Comparison of ENCODE assay signal across 11 cellular contexts in the genomic region with DNA sequence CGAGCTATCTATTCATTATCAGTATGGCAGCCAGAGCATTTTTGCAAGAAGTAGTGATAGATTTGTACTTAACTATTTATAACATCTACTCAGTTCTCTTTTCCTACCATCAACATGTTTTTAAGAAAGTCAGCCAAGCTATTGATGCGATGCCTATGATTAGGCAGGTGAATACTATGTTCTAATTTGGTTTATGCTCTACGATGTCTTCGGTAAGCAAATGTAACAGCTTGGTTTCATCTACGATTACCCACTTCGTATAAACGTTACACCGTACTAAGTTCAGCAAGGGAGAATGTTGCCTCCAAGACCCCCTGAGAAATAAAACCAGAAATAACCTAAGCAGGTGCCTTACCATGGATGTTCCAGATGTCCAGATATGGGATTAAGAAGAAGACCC. TPM values are rescaled to one million over a fixed set of nuclear protein-coding genes. Genes with fewer than 3 reads are reported as not detected.
A peak's percentile ranks its signal among the peaks of the same experiment; 100 is the strongest.
DNase-seq lines count a peak whose midpoint lies in the region; ATAC-seq and TF ChIP-seq lines count a peak whose summit lies in the region.
"Had no signal": no experiment of that assay in that cellular context is flagged by ENCODE, and none has a peak within 500 bp of the region (broad histone marks: within the 10 kb centered on the region; RNA-seq: fewer than 3 reads in every experiment).

No MANE protein-coding gene starts in this region.

- peaks cover 0 to 3% of the 10 kb centered on the region in 2 donors for H3K9me3 Mint-ChIP-seq in natural killer cell

- intact Hi-C loops in natural killer cell (cut with micrococcal nuclease), result no loop called here

- H3K4me3 Mint-ChIP-seq in natural killer cell, result peak overlapping the region; percentile 45

- ATAC-seq in GM18907 (IDR thresholded peaks at IDR 0.05; ENCODE audit: unreplicated experiment), result peak; percentile 35
- ATAC-seq in HG02588 (IDR thresholded peaks at IDR 0.05; ENCODE audit: unreplicated experiment), result peak; percentile 41
- ATAC-seq in HG03575 (IDR thresholded peaks at IDR 0.05; ENCODE audit: extremely low read depth, insufficient number of reproducible peaks, low FRiP score, unreplicated experiment), result peak; percentile 1
- no peak for ATAC-seq in natural killer cell
- ATAC-seq in omental fat pad (ENCODE audit: low FRiP score), result no peak
- ATAC-seq: HepG2 had no signal

- H3K36me3 Mint-ChIP-seq in natural killer cell, result no peaks in the 10 kb centered on the region

- peak overlapping the region in 1 of 2 donors; percentile 23 for H3K27ac Mint-ChIP-seq in natural killer cell

- H3K27me3 Mint-ChIP-seq in natural killer cell (ENCODE audit: low read depth in 2 of 2), result no peaks in the 10 kb centered on the region

- H3K4me1 Mint-ChIP-seq in natural killer cell, result peaks cover 13% of the 10 kb centered on the region in 2 donors

- TF ChIP-seq CTCF in natural killer cell (IDR thresholded peaks at IDR 0.05) (no peak), omental fat pad (IDR thresholded peaks at IDR 0.05) (no peak)

- DNase-seq in natural killer cell, result no peak
- no peak for DNase-seq in omental fat pad (ENCODE audit: low spot score)
- no peak for DNase-seq in medulla oblongata (ENCODE audit: extremely low spot score)
- DNase-seq in NCI-H2029 (lab: John Stamatoyannopoulos, UW), result no peak
- DNase-seq: activated CD8-positive, alpha-beta memory T cell treated with anti-CD3 and anti-CD28 coated beads for 24 hours; OCI-M1 had no signal

RNA-seq across cellular contexts. Expression of gene BTLA, which starts 0.4 kb away (rescaled TPM):
- 1 to 10 TPM in 1 of 3 donors, under 1 TPM in 2; 0.56 to 4.0 (median 0.59) TPM for total RNA-seq in natural killer cell
- 1 to 10 TPM in 2 of 4 donors, under 1 TPM in 2; 0.32 to 1.7 (median 0.73) TPM for total RNA-seq in omental fat pad
- total RNA-seq: HepG2, osteocyte had no signal

Comparison
In these comparisons a context has a peak if more than half of its experiments do, and no peak if none do; other contexts are left out.
1. ATAC-seq: peak in GM18907 (single experiment), HG02588 (single experiment) and HG03575 (single experiment); none in natural killer cell (0 of 3) and omental fat pad (single experiment).